Comparison of ENCODE assay signal across 14 cellular contexts in the genomic region with DNA sequence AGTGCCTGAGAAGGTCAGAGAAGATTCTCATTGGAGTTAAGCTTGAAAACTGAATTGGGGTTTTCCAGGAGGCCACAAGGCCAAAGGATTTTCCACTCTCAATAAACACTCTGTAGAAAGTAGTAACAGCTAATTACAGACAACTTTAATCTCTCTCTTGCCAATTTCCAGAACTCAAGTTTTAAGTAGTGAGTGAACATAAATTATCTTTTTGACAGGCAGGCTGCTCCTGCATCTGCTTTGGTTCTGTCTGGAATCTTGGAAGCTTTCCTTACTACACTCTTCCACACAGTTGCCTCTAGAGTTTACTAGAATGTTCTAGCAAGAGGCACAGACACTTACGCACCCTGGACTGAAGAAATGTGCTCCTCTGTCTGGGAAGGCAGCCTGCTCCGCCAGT.
A peak's percentile ranks its signal among the peaks of the same experiment; 100 is the strongest.
DNase-seq lines count a peak whose midpoint lies in the region; ATAC-seq, FAIRE-seq and TF ChIP-seq lines count a peak whose summit lies in the region.
"Had no signal": no experiment of that assay in that cellular context is flagged by ENCODE, and none has a peak within 500 bp of the region (broad histone marks: within the 10 kb centered on the region; RNA-seq: fewer than 3 reads in every experiment).

No MANE protein-coding gene starts in this region.

- H2AK5ac ChIP-seq in neuronal stem cell (ENCODE audit: low read depth, low read length) = no peak overlapping the region

- H3K4me3 ChIP-seq in HEK293 (ENCODE audit: low read depth, low read length) = no peak overlapping the region
- H3K4me3 ChIP-seq in K562 = no peak overlapping the region
- H3K4me3 ChIP-seq in neuronal stem cell (ENCODE audit: low read length in 2 of 2) = no peak overlapping the region

- H4K8ac ChIP-seq in neuronal stem cell (ENCODE audit: low read depth, low read length) = no peak overlapping the region

- no peak overlapping the region for H3K4ac ChIP-seq in neuronal stem cell (ENCODE audit: low read length)

- CTCF ChIA-PET in HEK293 (lab: Yijun Ruan, JAX) = no interaction called here
- CTCF ChIA-PET in K562 (lab: Yijun Ruan, JAX; ENCODE audit: low intra/inter-chr PET ratio) = no interaction called here

- H3K27me3 ChIP-seq in K562 (ENCODE audit: control insufficient read depth in 2 of 2, insufficient read depth in 2 of 2, low read length in 2 of 2) (peaks cover 24 to 61% of the 10 kb centered on the region in 2 experiments), neuronal stem cell (ENCODE audit: control insufficient read depth in 3 of 3, insufficient read depth in 3 of 3, low read depth in 1 of 3, low read length in 3 of 3) (no peaks in the 10 kb centered on the region)

- H3K4me1 ChIP-seq in HEK293 (ENCODE audit: control insufficient read depth, insufficient read depth, low read length) (no peaks in the 10 kb centered on the region), K562 (replicated peaks in 1 of 2; ENCODE audit: control insufficient read depth in 2 of 2, insufficient read depth in 2 of 2, low read length in 2 of 2) (no peaks in the 10 kb centered on the region), neuronal stem cell (ENCODE audit: control insufficient read depth in 2 of 2, insufficient read depth in 1 of 2, low read depth in 1 of 2, low read length in 2 of 2) (peaks cover 0 to 6% of the 10 kb centered on the region in 2 donors)

- no peak overlapping the region for H2BK120ac ChIP-seq in neuronal stem cell (ENCODE audit: low read depth, low read length)

- H3K9me3 ChIP-seq in HEK293 (ENCODE audit: control insufficient read depth, insufficient read depth, low read depth, low read length) = no peaks in the 10 kb centered on the region
- no peaks in the 10 kb centered on the region for H3K9me3 ChIP-seq in K562 (replicated peaks; ENCODE audit: control insufficient read depth, insufficient read depth, low read depth, low read length)
- no peaks in the 10 kb centered on the region for H3K9me3 ChIP-seq in neuronal stem cell (replicated peaks in 1 of 2; ENCODE audit: control insufficient read depth in 2 of 2, insufficient read depth in 1 of 2, low read depth in 1 of 2, low read length in 2 of 2)
- H3K9me3 ChIP-seq: Caco-2 had no signal

- TF ChIP-seq EP300 in K562 (IDR thresholded peaks at IDR 0.05; ENCODE audit: low read length) = no peak

- no peaks in the 10 kb centered on the region for H3K36me3 Mint-ChIP-seq in T-helper 2 cell treated with Interferon-gamma antibody and Interleukin-4, amounts not matched to agents 5 μg/mL and 100 μg/mL, for 36 hours (ENCODE audit: low read depth)

- no TSS peak for BruUV-seq in K562 (replicated peaks; lab: Mats Ljungman, UMichigan)

- H2AFZ ChIP-seq in K562 (ENCODE audit: low read depth, low read length) = no peak overlapping the region
- H2AFZ ChIP-seq in neuronal stem cell (ENCODE audit: low read length) = no peak overlapping the region

- H4K20me1 ChIP-seq in K562 (replicated peaks; ENCODE audit: control insufficient read depth, insufficient read depth, low read length) = no peaks in the 10 kb centered on the region

- H3K79me2 ChIP-seq in K562 (ENCODE audit: control insufficient read depth, insufficient read depth, low read length) = no peaks in the 10 kb centered on the region

- in situ Hi-C loops in K562 (cut with MboI) = no loop called here

- no peaks in the 10 kb centered on the region for H3K9me1 ChIP-seq in K562 (ENCODE audit: control insufficient read depth, insufficient read depth, low read length)

- intact Hi-C loops in K562 (cut with micrococcal nuclease) = no loop called here

- no peaks in the 10 kb centered on the region for H3K4me1 Mint-ChIP-seq in T-helper 2 cell treated with Interferon-gamma antibody and Interleukin-4, amounts not matched to agents 5 μg/mL and 100 μg/mL, for 36 hours (ENCODE audit: low read depth)

- DNase-seq in K562 (ENCODE audit: extremely low read depth in 1 of 4, low spot score in 3 of 4) (no peak), neuronal stem cell (ENCODE audit: low spot score) (no peak), epidermal melanocyte (ENCODE audit: insufficient read length, low spot score) (no peak), NOMO-1 treated with dmso at 0.1 percent for 144 hours (lab: John Stamatoyannopoulos, UW; ENCODE audit: unreplicated experiment) (no peak)
- DNase-seq in T-helper 2 cell treated with Interferon-gamma antibody and Interleukin-4, amounts not matched to agents 5 μg/mL and 100 μg/mL, for 36 hours (ENCODE audit: low spot score) = no peak
- DNase-seq: ACHN; Caco-2; CD4-positive, alpha-beta T cell; GDM1; H9 had no signal

- H3K14ac ChIP-seq in neuronal stem cell (ENCODE audit: low read length) = no peak overlapping the region

- no peak for ATAC-seq in K562

- 3% methylated on average over 2 of the region's 2 CpGs for WGBS in K562 (ENCODE audit: insufficient coverage, low coverage, missing lambda C conversion rate)
- WGBS in neuronal stem cell (ENCODE audit: extremely low coverage in 2 of 2, insufficient read length in 2 of 2, insufficient replicate concordance in 1 of 2), 2 donors = no CpG with 5 or more reads among the region's 2 CpGs

- H3K9ac ChIP-seq in K562 (ENCODE audit: insufficient read depth in 1 of 2, low read depth in 2 of 2, low read length in 2 of 2) (no peak overlapping the region), neuronal stem cell (ENCODE audit: low read depth, low read length, poor library complexity) (no peak overlapping the region)

- POLR2A ChIA-PET in HEK293 (lab: Yijun Ruan, JAX) = no interaction called here
- POLR2A ChIA-PET in K562 (lab: Yijun Ruan, JAX) = interaction anchor here (1.0 kb wide), 1 partner anchor 90 kb away, joined by 4 read pairs; the partner anchor contains the start of gene WAC

- TF ChIP-seq CTCF in HEK293 (tag by site-specific recombination; IDR thresholded peaks at IDR 0.05) (no peak), K562 (IDR thresholded peaks at IDR 0.05 in 2 of 3, conservative IDR thresholded peaks at IDR 0.05 in 1 of 3; ENCODE audit: insufficient read depth in 2 of 3, low read depth in 1 of 3, low read length in 3 of 3) (no peak)

- H3K27ac ChIP-seq in HEK293 (ENCODE audit: extremely low read depth, low read depth, low read length) = no peak overlapping the region
- no peak overlapping the region for H3K27ac ChIP-seq in K562 (ENCODE audit: extremely low read depth, low read depth, low read length)
- H3K27ac ChIP-seq in neuronal stem cell (replicated peaks; ENCODE audit: low read length) = no peak overlapping the region
- H3K27ac ChIP-seq: C4-2B had no signal

- FAIRE-seq in K562 (lab: Jason Lieb, UNC) = no peak
- FAIRE-seq: D721Med, H1 had no signal

- no peaks in the 10 kb centered on the region for H3K79me1 ChIP-seq in neuronal stem cell (ENCODE audit: low read depth, low read length)

- no peaks in the 10 kb centered on the region for H3K36me3 ChIP-seq in HEK293 (ENCODE audit: control insufficient read depth in 2 of 2, insufficient read depth in 1 of 2, low read length in 2 of 2)
- no peaks in the 10 kb centered on the region for H3K36me3 ChIP-seq in K562 (ENCODE audit: control insufficient read depth, insufficient read depth, low read length)
- H3K36me3 ChIP-seq in neuronal stem cell (replicated peaks in 1 of 2; ENCODE audit: control insufficient read depth in 2 of 2, insufficient read depth in 2 of 2, low read length in 2 of 2) = no peaks in the 10 kb centered on the region

- H3K9me3 Mint-ChIP-seq in T-helper 2 cell treated with Interferon-gamma antibody and Interleukin-4, amounts not matched to agents 5 μg/mL and 100 μg/mL, for 36 hours = no peaks in the 10 kb centered on the region
- H3K9me3 Mint-ChIP-seq: CD4-positive, alpha-beta T cell; H9 had no signal

- TF ChIP-seq RAD21 in K562 (CRISPR knock-in tag; conservative IDR thresholded peaks at IDR 0.05 in 1 of 2, IDR thresholded peaks at IDR 0.05 in 1 of 2) = no peak

- H2BK12ac ChIP-seq in neuronal stem cell (ENCODE audit: low read length) = peak overlapping the region; percentile 46

- no peak overlapping the region for H2BK15ac ChIP-seq in neuronal stem cell (ENCODE audit: low read length)

- H4K91ac ChIP-seq in neuronal stem cell (ENCODE audit: low read depth, low read length, poor library complexity) = no peak overlapping the region

- no peak for TF ChIP-seq POLR2A in K562 (conservative IDR thresholded peaks at IDR 0.05)

- no peak overlapping the region for H2BK5ac ChIP-seq in neuronal stem cell (ENCODE audit: low read length)

- H3K4me2 ChIP-seq in K562 (ENCODE audit: insufficient read depth, low read length) = no peak overlapping the region
- H3K4me2 ChIP-seq in neuronal stem cell (ENCODE audit: insufficient read depth, low read length, poor library complexity, severe bottlenecking) = no peak overlapping the region

- peaks cover 6% of the 10 kb centered on the region for H3K27me3 Mint-ChIP-seq in T-helper 2 cell treated with Interferon-gamma antibody and Interleukin-4, amounts not matched to agents 5 μg/mL and 100 μg/mL, for 36 hours (ENCODE audit: low read depth)

- no peak overlapping the region for H3K27ac Mint-ChIP-seq in T-helper 2 cell treated with Interferon-gamma antibody and Interleukin-4, amounts not matched to agents 5 μg/mL and 100 μg/mL, for 36 hours
- H3K27ac Mint-ChIP-seq: CD4-positive, alpha-beta T cell had no signal

- no peak overlapping the region for H3K18ac ChIP-seq in neuronal stem cell (ENCODE audit: low read length)

- no peak overlapping the region for H3K23ac ChIP-seq in neuronal stem cell (ENCODE audit: low read depth, low read length, poor library complexity)

- no peak overlapping the region for H3K4me3 Mint-ChIP-seq in T-helper 2 cell treated with Interferon-gamma antibody and Interleukin-4, amounts not matched to agents 5 μg/mL and 100 μg/mL, for 36 hours
- H3K4me3 Mint-ChIP-seq: CD4-positive, alpha-beta T cell; H9 had no signal

TF ChIP-seq in HEK293, 187 proteins besides CTCF, POLR2A, EP300 and RAD21 (continues in another document):
- TF ChIP-seq SP7 (tag by site-specific recombination; IDR thresholded peaks at IDR 0.05) = 0 out of 2 replicates have a peak, but pooled peaks have one; percentile 17

TF ChIP-seq in K562, 482 proteins besides CTCF, POLR2A, EP300 and RAD21 (continues in another document):
- TF ChIP-seq PKNOX1 (IDR thresholded peaks at IDR 0.05) (peak; percentile 65), TAF7 (tag; IDR thresholded peaks at IDR 0.05) (no peak)
